Comparison of ENCODE assay signal across 19 cellular contexts in the genomic region with DNA sequence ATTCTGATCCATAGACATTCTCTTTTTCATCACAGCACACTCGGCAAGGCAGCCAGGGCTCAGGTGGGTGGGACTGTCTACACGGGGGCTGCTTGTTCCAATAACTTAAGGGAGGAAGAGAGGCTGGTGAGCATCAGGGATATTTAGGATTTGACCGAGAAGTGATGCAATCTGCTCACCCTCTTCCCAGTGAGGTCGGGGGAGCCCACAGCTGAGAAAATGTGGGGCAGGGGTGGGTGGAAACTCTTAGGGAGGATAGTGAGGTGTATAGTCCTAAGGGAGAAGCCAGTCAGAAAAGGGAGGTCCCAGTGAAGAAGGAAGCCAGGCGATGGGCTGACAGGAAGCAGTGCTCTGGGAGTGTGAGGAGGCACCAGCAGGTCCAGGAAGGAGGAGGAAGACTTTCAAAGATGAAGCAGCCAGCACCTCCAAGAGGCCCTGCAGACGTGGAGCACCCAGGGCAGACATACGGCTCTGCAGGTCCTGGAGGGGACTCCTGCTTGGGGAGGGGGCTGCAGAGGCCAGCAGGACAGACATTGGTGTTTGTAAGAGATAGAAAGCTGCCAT.
"Had no signal": no experiment of that assay in that cellular context is flagged by ENCODE, and none has a peak within 500 bp of the region (broad histone marks: within the 10 kb centered on the region; RNA-seq: fewer than 3 reads in every experiment).

No MANE protein-coding gene starts in this region.

- H3K36me3 ChIP-seq: ovary, right atrium auricular region, tibial nerve had no signal

- H3K4me2 ChIP-seq: smooth muscle cell had no signal

- H3K4me3 ChIP-seq: ovary, right atrium auricular region, smooth muscle cell, testis, tibial nerve had no signal

- H3K9me3 ChIP-seq: ovary, right atrium auricular region, testis, tibial nerve had no signal

- H3K27me3 Mint-ChIP-seq: stimulated activated naive CD8-positive, alpha-beta T cell treated with anti-CD3 and anti-CD28 coated beads, Interleukin-15, Interleukin-2, amounts not matched to agents 100 ng/mL and 50 ng/mL, for 24 hours had no signal

- DNase-seq: cerebellar nuclear complex; effector memory CD8-positive, alpha-beta T cell; foreskin keratinocyte; hippocampal formation; kidney glomerular epithelial cell; mammary epithelial cell; naive thymus-derived CD4-positive, alpha-beta T cell; nucleus accumbens; ovary; stimulated activated CD4-positive, alpha-beta T cell treated with anti-CD3 and anti-CD28 coated beads, Interleukin-2, amount 100 ng/mL, for 48 hours; stimulated activated CD8-positive, alpha-beta memory T cell treated with anti-CD3 and anti-CD28 coated beads, Interleukin-4, amount 100 ng/mL, for 48 hours; testis had no signal

- FAIRE-seq: colon had no signal

- ATAC-seq: effector memory CD8-positive, alpha-beta T cell; foreskin keratinocyte; naive thymus-derived CD4-positive, alpha-beta T cell; stimulated activated effector memory CD8-positive, alpha-beta T cell treated with anti-CD3 and anti-CD28 coated beads, Interleukin-12 subunit alpha, Interleukin-12 subunit beta, amount 100 ng/mL, for 72 hours had no signal

- H3K27ac ChIP-seq: foreskin keratinocyte, ovary, right atrium auricular region, testis, tibial nerve had no signal

- H3K27me3 ChIP-seq: foreskin keratinocyte, ovary, right atrium auricular region, testis, tibial nerve had no signal

- H3K4me1 ChIP-seq: foreskin keratinocyte, right atrium auricular region, testis, tibial nerve had no signal

- H3K36me3 Mint-ChIP-seq: naive thymus-derived CD4-positive, alpha-beta T cell; stimulated activated effector memory CD8-positive, alpha-beta T cell treated with anti-CD3 and anti-CD28 coated beads, Interleukin-12 subunit alpha, Interleukin-12 subunit beta, amount 100 ng/mL, for 72 hours had no signal

- H3K4me3 Mint-ChIP-seq: dendritic cell treated with granulocyte-macrophage colony-stimulating factor and Interleukin-4, amounts not matched to agents 40 ng/mL and 50 ng/mL, for 4 days; effector memory CD8-positive, alpha-beta T cell; naive thymus-derived CD4-positive, alpha-beta T cell; stimulated activated effector memory CD8-positive, alpha-beta T cell treated with anti-CD3 and anti-CD28 coated beads, Interleukin-12 subunit alpha, Interleukin-12 subunit beta, amount 100 ng/mL, for 72 hours; stimulated activated naive CD8-positive, alpha-beta T cell treated with anti-CD3 and anti-CD28 coated beads, Interleukin-15, Interleukin-2, amounts not matched to agents 100 ng/mL and 50 ng/mL, for 24 hours had no signal

- H3K27ac Mint-ChIP-seq: dendritic cell treated with granulocyte-macrophage colony-stimulating factor and Interleukin-4, amounts not matched to agents 40 ng/mL and 50 ng/mL, for 4 days; effector memory CD8-positive, alpha-beta T cell; stimulated activated effector memory CD8-positive, alpha-beta T cell treated with anti-CD3 and anti-CD28 coated beads, Interleukin-12 subunit alpha, Interleukin-12 subunit beta, amount 100 ng/mL, for 72 hours; stimulated activated naive CD8-positive, alpha-beta T cell treated with anti-CD3 and anti-CD28 coated beads, Interleukin-15, Interleukin-2, amounts not matched to agents 100 ng/mL and 50 ng/mL, for 24 hours had no signal

- H3K9me3 Mint-ChIP-seq: dendritic cell treated with granulocyte-macrophage colony-stimulating factor and Interleukin-4, amounts not matched to agents 40 ng/mL and 50 ng/mL, for 4 days; effector memory CD8-positive, alpha-beta T cell; naive thymus-derived CD4-positive, alpha-beta T cell; stimulated activated effector memory CD8-positive, alpha-beta T cell treated with anti-CD3 and anti-CD28 coated beads, Interleukin-12 subunit alpha, Interleukin-12 subunit beta, amount 100 ng/mL, for 72 hours; stimulated activated naive CD8-positive, alpha-beta T cell treated with anti-CD3 and anti-CD28 coated beads, Interleukin-15, Interleukin-2, amounts not matched to agents 100 ng/mL and 50 ng/mL, for 24 hours had no signal
